In genomic region chr11:67023957-67024353, GRCh38 we compare ENCODE assay signal across 11 cellular contexts. TPM values are rescaled to one million over a fixed set of nuclear protein-coding genes. Genes with fewer than 3 reads are reported as not detected.
DNase-seq lines count a peak whose midpoint lies in the region; ATAC-seq, FAIRE-seq and TF ChIP-seq lines count a peak whose summit lies in the region.
"Had no signal": no experiment of that assay in that cellular context is flagged by ENCODE, and none has a peak within 500 bp of the region (broad histone marks: within the 10 kb centered on the region; RNA-seq: fewer than 3 reads in every experiment).

No MANE protein-coding gene starts in this region.

- H3K4me2 ChIP-seq in HepG2 (ENCODE audit: low read depth, low read length): peak overlapping the region; percentile 67

- 0 out of 2 replicates have a peak, but pooled peaks cover 4% of the 10 kb centered on the region for H4K20me1 ChIP-seq in HepG2 (ENCODE audit: insufficient read depth, low read length)

- TF ChIP-seq EP300 in HepG2 (IDR thresholded peaks at IDR 0.05; ENCODE audit: low read depth in 2 of 2, low read length in 2 of 2): no peak
- TF ChIP-seq EP300 in HepG2 (CRISPR knock-in tag; IDR thresholded peaks at IDR 0.05; ENCODE audit: borderline replicate concordance): no peak
- TF ChIP-seq EP300 in suprapubic skin (IDR thresholded peaks at IDR 0.05): no peak

- H3K4me1 Mint-ChIP-seq in activated CD4-positive, alpha-beta T cell treated with anti-CD3 and anti-CD28 coated beads, Interleukin-2, amount 10 ng/mL, durations not matched to agents 24 days and 14 days: peaks cover 14% of the 10 kb centered on the region
- H3K4me1 Mint-ChIP-seq in CD14-positive monocyte: peaks cover 6% of the 10 kb centered on the region

- H3K9me3 Mint-ChIP-seq in activated CD4-positive, alpha-beta T cell treated with anti-CD3 and anti-CD28 coated beads, Interleukin-2, amount 10 ng/mL, durations not matched to agents 24 days and 14 days: no peaks in the 10 kb centered on the region
- peaks cover 0 to 22% (median 11%) of the 10 kb centered on the region in 7 donors for H3K9me3 Mint-ChIP-seq in CD14-positive monocyte

- intact Hi-C loops in activated CD4-positive, alpha-beta T cell treated with anti-CD3 and anti-CD28 coated beads, Interleukin-2, amount 10 ng/mL, durations not matched to agents 24 days and 14 days (cut with micrococcal nuclease): loop anchor here (5.0 kb wide), 1 partner anchor 67 kb away; the partner anchor contains the start of gene PC
- intact Hi-C loops in ascending aorta (cut with DNase I): loop anchor here (2.0 kb wide), 1 partner anchor 65 kb away; the partner anchor contains the start of gene PC
- intact Hi-C loops in HepG2 (cut with micrococcal nuclease; ENCODE audit: unreplicated experiment): no loop called here
- intact Hi-C loops in CD14-positive monocyte (cut with micrococcal nuclease): no loop called here
- intact Hi-C loops in body of pancreas (cut with DNase I): no loop called here

- WGBS in HepG2 (ENCODE audit: low lambda C conversion rate): 33% methylated on average over 2 of the region's 6 CpGs
- 40% methylated on average over 2 of the region's 6 CpGs for WGBS in suprapubic skin
- 46 to 86% methylated on average over 1 to 6 of the region's 6 CpGs for WGBS in body of pancreas, 2 donors

- H3K9ac ChIP-seq in HepG2 (ENCODE audit: insufficient read depth, low read depth, low read length): no peak overlapping the region

- H3K36me3 ChIP-seq in ascending aorta: no peaks in the 10 kb centered on the region
- H3K36me3 ChIP-seq in HepG2 (replicated peaks in 1 of 2; ENCODE audit: control insufficient read depth in 1 of 2, insufficient read depth in 2 of 2, low read length in 2 of 2): no peaks in the 10 kb centered on the region
- H3K36me3 ChIP-seq in suprapubic skin: no peaks in the 10 kb centered on the region
- H3K36me3 ChIP-seq in body of pancreas (replicated peaks in 1 of 2; ENCODE audit: insufficient read depth in 1 of 2, low read depth in 2 of 2): no peaks in the 10 kb centered on the region

- no peak for FAIRE-seq in HepG2 (lab: Jason Lieb, UNC)
- FAIRE-seq: endometrium had no signal

- peak overlapping the region; percentile 53 to 75 for H3K4me3 ChIP-seq in ascending aorta
- peak overlapping the region in 1 of 3 experiments; percentile 67; a peak in 1 of 6 replicates for H3K4me3 ChIP-seq in HepG2 (replicated peaks in 1 of 3; ENCODE audit: insufficient read depth in 1 of 3, low read depth in 2 of 3, low read length in 3 of 3)
- H3K4me3 ChIP-seq in suprapubic skin: peak overlapping the region; percentile 54
- no peak overlapping the region for H3K4me3 ChIP-seq in body of pancreas

- H3K27ac ChIP-seq in ascending aorta (peak overlapping the region in 1 of 2 donors; percentile 22), HepG2 (ENCODE audit: extremely low read length, insufficient read depth, low read length) (no peak overlapping the region), suprapubic skin (no peak overlapping the region), body of pancreas (no peak overlapping the region)

- no peak overlapping the region for H2AFZ ChIP-seq in HepG2 (ENCODE audit: low read length)

- TF ChIP-seq POLR2A in HepG2 (IDR thresholded peaks at IDR 0.05; ENCODE audit: insufficient read depth in 1 of 2, low read depth in 2 of 2, low read length in 2 of 2) (no peak), suprapubic skin (IDR thresholded peaks at IDR 0.05) (no peak), body of pancreas (IDR thresholded peaks at IDR 0.05) (no peak)

- H3K27me3 ChIP-seq in ascending aorta (no peaks in the 10 kb centered on the region), HepG2 (ENCODE audit: control insufficient read depth in 1 of 2, insufficient read depth in 2 of 2, low read length in 2 of 2) (peaks cover 12 to 44% of the 10 kb centered on the region in 2 experiments; a peak in 4 of 5 replicates), suprapubic skin (peaks cover 6% of the 10 kb centered on the region), body of pancreas (no peaks in the 10 kb centered on the region)

- ATAC-seq in HepG2 (no peak), body of pancreas (no peak)

- POLR2A ChIA-PET in HepG2 (lab: Yijun Ruan, JAX): no interaction called here

- H3K79me2 ChIP-seq in HepG2 (ENCODE audit: insufficient read depth, low read length): no peaks in the 10 kb centered on the region

- no TSS peak for BruUV-seq in HepG2 (replicated peaks; lab: Mats Ljungman, UMichigan)

- peak overlapping the region; percentile 53 for H3K4me3 Mint-ChIP-seq in activated CD4-positive, alpha-beta T cell treated with anti-CD3 and anti-CD28 coated beads, Interleukin-2, amount 10 ng/mL, durations not matched to agents 24 days and 14 days
- peak overlapping the region in 1 of 2 donors; percentile 94 for H3K4me3 Mint-ChIP-seq in CD14-positive monocyte

- TF ChIP-seq CTCF in ascending aorta (IDR thresholded peaks at IDR 0.05) (no peak), HepG2 (CRISPR knock-in tag; IDR thresholded peaks at IDR 0.05) (no peak), suprapubic skin (IDR thresholded peaks at IDR 0.05) (no peak), CD14-positive monocyte (IDR thresholded peaks at IDR 0.05) (no peak), body of pancreas (IDR thresholded peaks at IDR 0.05) (no peak)

- in situ Hi-C loops in HepG2 (cut with HindIII; ENCODE audit: extremely low pct_ligation_motif_present, low pct_unique_long_range_greater_than_20kb): no loop called here

- peaks cover 8 to 13% of the 10 kb centered on the region in 2 donors for H3K4me1 ChIP-seq in ascending aorta
- H3K4me1 ChIP-seq in HepG2 (ENCODE audit: insufficient read depth, low read length): peaks cover 18% of the 10 kb centered on the region
- H3K4me1 ChIP-seq in suprapubic skin: peaks cover 35% of the 10 kb centered on the region
- peaks cover 18% of the 10 kb centered on the region for H3K4me1 ChIP-seq in body of pancreas

- H3K27me3 Mint-ChIP-seq in activated CD4-positive, alpha-beta T cell treated with anti-CD3 and anti-CD28 coated beads, Interleukin-2, amount 10 ng/mL, durations not matched to agents 24 days and 14 days: peaks cover 64% of the 10 kb centered on the region
- peaks cover 77 to 83% (median 81%) of the 10 kb centered on the region in 3 donors for H3K27me3 Mint-ChIP-seq in CD14-positive monocyte (ENCODE audit: low read depth in 3 of 3)

- no peaks in the 10 kb centered on the region for H3K9me3 ChIP-seq in ascending aorta
- H3K9me3 ChIP-seq in HepG2 (ENCODE audit: low read length): no peaks in the 10 kb centered on the region
- no peaks in the 10 kb centered on the region for H3K9me3 ChIP-seq in suprapubic skin
- H3K9me3 ChIP-seq in body of pancreas: no peaks in the 10 kb centered on the region

- H3K27ac Mint-ChIP-seq in activated CD4-positive, alpha-beta T cell treated with anti-CD3 and anti-CD28 coated beads, Interleukin-2, amount 10 ng/mL, durations not matched to agents 24 days and 14 days: no peak overlapping the region
- no peak overlapping the region for H3K27ac Mint-ChIP-seq in CD14-positive monocyte

- TF ChIP-seq RAD21 in HepG2 (CRISPR knock-in tag; IDR thresholded peaks at IDR 0.05): no peak

- H3K36me3 Mint-ChIP-seq in activated CD4-positive, alpha-beta T cell treated with anti-CD3 and anti-CD28 coated beads, Interleukin-2, amount 10 ng/mL, durations not matched to agents 24 days and 14 days (ENCODE audit: low read depth): no peaks in the 10 kb centered on the region
- H3K36me3 Mint-ChIP-seq in CD14-positive monocyte: peaks cover 4% of the 10 kb centered on the region in 2 donors

- CTCF ChIA-PET in HepG2 (lab: Yijun Ruan, JAX; ENCODE audit: low intra/inter-chr PET ratio, low total read pairs): no interaction called here

- no peak for DNase-seq in activated CD4-positive, alpha-beta T cell treated with anti-CD3 and anti-CD28 coated beads, Interleukin-2, amount 10 ng/mL, durations not matched to agents 24 days and 14 days
- no peak for DNase-seq in activated CD4-positive, alpha-beta T cell treated with anti-CD3 and anti-CD28 coated beads for 48 hours
- no peak for DNase-seq in ascending aorta (ENCODE audit: low spot score in 2 of 2)
- DNase-seq in HepG2 (ENCODE audit: low spot score): no peak
- no peak for DNase-seq in suprapubic skin (ENCODE audit: low spot score in 2 of 2)
- no peak for DNase-seq in CD14-positive monocyte (ENCODE audit: low spot score)
- DNase-seq in body of pancreas: no peak
- DNase-seq in putamen (ENCODE audit: low spot score): no peak
- DNase-seq: ACHN, right cardiac atrium had no signal

RNA-seq across cellular contexts. Expression of gene SYT12, which starts 1.0 kb away (rescaled TPM):
- total RNA-seq in activated CD4-positive, alpha-beta T cell treated with anti-CD3 and anti-CD28 coated beads, Interleukin-2, amount 10 ng/mL, durations not matched to agents 24 days and 14 days: not detected in 2 replicates
- 6.3 TPM for total RNA-seq in ascending aorta
- total RNA-seq in HepG2 (2016; rRNA removed; fragmentation: Illumina TruSeq; extraction: Trizol): 0.02 TPM in 1 of 2 replicates, not detected in the other
- total RNA-seq in HepG2 (2016; cell fraction: cytosol; rRNA removed; fragmentation: Illumina TruSeq; extraction: Trizol; ENCODE audit: low read depth): under 0.01 and 0.09 TPM in 2 replicates
- total RNA-seq in HepG2 (2016; cell fraction: insoluble cytoplasmic fraction; rRNA removed; fragmentation: Illumina TruSeq; extraction: Trizol): not detected in 2 replicates
- 0.03 TPM in 1 of 2 replicates, not detected in the other for total RNA-seq in HepG2 (2016; cell fraction: membrane; rRNA removed; fragmentation: Illumina TruSeq; extraction: Trizol)
- not detected in 2 replicates for total RNA-seq in HepG2 (2016; cell fraction: nucleus; rRNA removed; fragmentation: Illumina TruSeq; extraction: Trizol)
- polyA plus RNA-seq in HepG2 (2011; rRNA removed): 0.01 and 0.07 TPM in 2 replicates
- polyA plus RNA-seq in HepG2 (2011; cell fraction: cytosol; rRNA removed): 0.03 TPM in 2 replicates
- polyA plus RNA-seq in HepG2 (2011; cell fraction: nucleus; rRNA removed): 0.05 and 0.10 TPM in 2 replicates
- 0.04 TPM in 2 replicates for polyA plus RNA-seq in HepG2 (2012)
- polyA plus RNA-seq in HepG2 (2016; cell fraction: cytosol; fragmentation: Illumina TruSeq; extraction: Trizol; ENCODE audit: low read depth): not detected in 2 replicates
- not detected in 2 replicates for polyA plus RNA-seq in HepG2 (2016; cell fraction: insoluble cytoplasmic fraction; fragmentation: Illumina TruSeq; extraction: Trizol; ENCODE audit: low read depth)
- not detected in 2 replicates for polyA plus RNA-seq in HepG2 (2016; cell fraction: membrane; fragmentation: Illumina TruSeq; extraction: Trizol; ENCODE audit: low read depth)
- polyA plus RNA-seq in HepG2 (2016; cell fraction: nucleus; fragmentation: Illumina TruSeq; extraction: Trizol; ENCODE audit: insufficient read depth, low read depth): not detected in 2 replicates
- 0.02 and 20.9 TPM in 2 replicates for polyA minus RNA-seq in HepG2 (2011; rRNA and poly(A)+ RNA removed; ENCODE audit: low replicate concordance)
- 0.09 TPM in 1 of 2 replicates, not detected in the other for polyA minus RNA-seq in HepG2 (2011; cell fraction: cytosol; rRNA and poly(A)+ RNA removed)
- polyA minus RNA-seq in HepG2 (2011; cell fraction: nucleus; rRNA and poly(A)+ RNA removed): 0.26 TPM in 1 of 2 replicates, not detected in the other
- 1 to 10 TPM in 1 of 4 donors, under 1 TPM in 3; 0.38 to 1.1 (median 0.53) TPM for total RNA-seq in suprapubic skin
- polyA plus RNA-seq in CD14-positive monocyte: not detected
- under 1 TPM in 1 of 2 donors, not detected in 1; 0.78 TPM for total RNA-seq in body of pancreas

RNA-seq across cellular contexts. Expression of gene RHOD, which starts 32.7 kb away (rescaled TPM):
- 0.35 TPM in 1 of 2 replicates, not detected in the other for total RNA-seq in activated CD4-positive, alpha-beta T cell treated with anti-CD3 and anti-CD28 coated beads, Interleukin-2, amount 10 ng/mL, durations not matched to agents 24 days and 14 days
- total RNA-seq in ascending aorta (82.6 TPM), HepG2 (2016; rRNA removed; fragmentation: Illumina TruSeq; extraction: Trizol) (0.27 and 0.29 TPM in 2 replicates), suprapubic skin (10 to 100 TPM; 25.1 to 95.5 (median 65.9) TPM), body of pancreas (10 to 100 TPM; 19.1 to 33.5 TPM)
- total RNA-seq in HepG2 (2016; cell fraction: cytosol; rRNA removed; fragmentation: Illumina TruSeq; extraction: Trizol; ENCODE audit: low read depth): 0.88 and 0.91 TPM in 2 replicates
- 0.32 and 0.33 TPM in 2 replicates for total RNA-seq in HepG2 (2016; cell fraction: insoluble cytoplasmic fraction; rRNA removed; fragmentation: Illumina TruSeq; extraction: Trizol)
- 0.76 and 0.93 TPM in 2 replicates for total RNA-seq in HepG2 (2016; cell fraction: membrane; rRNA removed; fragmentation: Illumina TruSeq; extraction: Trizol)
- total RNA-seq in HepG2 (2016; cell fraction: nucleus; rRNA removed; fragmentation: Illumina TruSeq; extraction: Trizol): 0.34 TPM in 1 of 2 replicates, not detected in the other
- polyA plus RNA-seq in HepG2 (2011; rRNA removed) (0.98 and 1.7 TPM in 2 replicates), CD14-positive monocyte (not detected)
- 2.1 and 3.1 TPM in 2 replicates for polyA plus RNA-seq in HepG2 (2011; cell fraction: cytosol; rRNA removed)
- 0.66 and 1.1 TPM in 2 replicates for polyA plus RNA-seq in HepG2 (2011; cell fraction: nucleus; rRNA removed)
- polyA plus RNA-seq in HepG2 (2012): 0.47 and 1.2 TPM in 2 replicates
- polyA plus RNA-seq in HepG2 (2016; cell fraction: cytosol; fragmentation: Illumina TruSeq; extraction: Trizol; ENCODE audit: low read depth): 1.6 and 1.9 TPM in 2 replicates
- polyA plus RNA-seq in HepG2 (2016; cell fraction: insoluble cytoplasmic fraction; fragmentation: Illumina TruSeq; extraction: Trizol; ENCODE audit: low read depth): 0.78 and 0.84 TPM in 2 replicates
- 1.1 and 1.4 TPM in 2 replicates for polyA plus RNA-seq in HepG2 (2016; cell fraction: membrane; fragmentation: Illumina TruSeq; extraction: Trizol; ENCODE audit: low read depth)
- 0.71 TPM in 1 of 2 replicates, not detected in the other for polyA plus RNA-seq in HepG2 (2016; cell fraction: nucleus; fragmentation: Illumina TruSeq; extraction: Trizol; ENCODE audit: insufficient read depth, low read depth)
- 2.0 and 37.6 TPM in 2 replicates for polyA minus RNA-seq in HepG2 (2011; rRNA and poly(A)+ RNA removed; ENCODE audit: low replicate concordance)
- 1.7 and 2.0 TPM in 2 replicates for polyA minus RNA-seq in HepG2 (2011; cell fraction: cytosol; rRNA and poly(A)+ RNA removed)
- polyA minus RNA-seq in HepG2 (2011; cell fraction: nucleus; rRNA and poly(A)+ RNA removed): 0.90 TPM in 1 of 2 replicates, not detected in the other

RNA-seq across cellular contexts. Expression of gene C11orf86, which starts 48.9 kb away (rescaled TPM):
- not detected in 2 replicates for total RNA-seq in activated CD4-positive, alpha-beta T cell treated with anti-CD3 and anti-CD28 coated beads, Interleukin-2, amount 10 ng/mL, durations not matched to agents 24 days and 14 days
- total RNA-seq in ascending aorta: not detected
- total RNA-seq in HepG2 (2016; rRNA removed; fragmentation: Illumina TruSeq; extraction: Trizol): 0.11 and 0.17 TPM in 2 replicates
- total RNA-seq in HepG2 (2016; cell fraction: cytosol; rRNA removed; fragmentation: Illumina TruSeq; extraction: Trizol; ENCODE audit: low read depth): not detected in 2 replicates
- total RNA-seq in HepG2 (2016; cell fraction: insoluble cytoplasmic fraction; rRNA removed; fragmentation: Illumina TruSeq; extraction: Trizol): 0.09 TPM in 1 of 2 replicates, not detected in the other
- total RNA-seq in HepG2 (2016; cell fraction: membrane; rRNA removed; fragmentation: Illumina TruSeq; extraction: Trizol): 0.19 TPM in 1 of 2 replicates, not detected in the other
- not detected in 2 replicates for total RNA-seq in HepG2 (2016; cell fraction: nucleus; rRNA removed; fragmentation: Illumina TruSeq; extraction: Trizol)
- polyA plus RNA-seq in HepG2 (2011; rRNA removed): 0.10 and 0.18 TPM in 2 replicates
- polyA plus RNA-seq in HepG2 (2011; cell fraction: cytosol; rRNA removed): 0.11 and 0.18 TPM in 2 replicates
- polyA plus RNA-seq in HepG2 (2011; cell fraction: nucleus; rRNA removed): 0.16 TPM in 1 of 2 replicates, not detected in the other
- 0.13 and 0.16 TPM in 2 replicates for polyA plus RNA-seq in HepG2 (2012)
- 0.11 TPM in 1 of 2 replicates, not detected in the other for polyA plus RNA-seq in HepG2 (2016; cell fraction: cytosol; fragmentation: Illumina TruSeq; extraction: Trizol; ENCODE audit: low read depth)
- polyA plus RNA-seq in HepG2 (2016; cell fraction: insoluble cytoplasmic fraction; fragmentation: Illumina TruSeq; extraction: Trizol; ENCODE audit: low read depth): not detected in 2 replicates
- polyA plus RNA-seq in HepG2 (2016; cell fraction: membrane; fragmentation: Illumina TruSeq; extraction: Trizol; ENCODE audit: low read depth): 0.21 TPM in 1 of 2 replicates, not detected in the other
- not detected in 2 replicates for polyA plus RNA-seq in HepG2 (2016; cell fraction: nucleus; fragmentation: Illumina TruSeq; extraction: Trizol; ENCODE audit: insufficient read depth, low read depth)
- 15.6 TPM in 1 of 2 replicates, not detected in the other for polyA minus RNA-seq in HepG2 (2011; rRNA and poly(A)+ RNA removed; ENCODE audit: low replicate concordance)
- not detected in 2 replicates for polyA minus RNA-seq in HepG2 (2011; cell fraction: cytosol; rRNA and poly(A)+ RNA removed)
- polyA minus RNA-seq in HepG2 (2011; cell fraction: nucleus; rRNA and poly(A)+ RNA removed): 0.52 TPM in 1 of 2 replicates, not detected in the other
- total RNA-seq in suprapubic skin: not detected
- polyA plus RNA-seq in CD14-positive monocyte: not detected
- not detected for total RNA-seq in body of pancreas
- total RNA-seq: right cardiac atrium had no signal
- polyA plus RNA-seq: right cardiac atrium had no signal

Comparison
In these comparisons a context has a peak if more than half of its experiments do, and no peak if none do; other contexts are left out.
1. H3K4me3 ChIP-seq: peak in ascending aorta (2 of 2) and suprapubic skin (single experiment); none in body of pancreas (0 of 2).
2. RNA of gene RHOD, which starts 32.7 kb away (total RNA-seq): 82.6 TPM in ascending aorta (single experiment), 25.1 to 95.5 TPM in suprapubic skin and 19.1 to 33.5 TPM in body of pancreas; 0.35 TPM in activated CD4-positive, alpha-beta T cell treated with anti-CD3 and anti-CD28 coated beads, Interleukin-2, amount 10 ng/mL, durations not matched to agents 24 days and 14 days and 0.27 to 0.93 TPM in HepG2; every median in the first group is over 10 times any median in the second.
3. intact Hi-C loops: an anchor here in activated CD4-positive, alpha-beta T cell treated with anti-CD3 and anti-CD28 coated beads, Interleukin-2, amount 10 ng/mL, durations not matched to agents 24 days and 14 days (5.0 kb wide) and ascending aorta (2.0 kb wide); none called in HepG2, CD14-positive monocyte and body of pancreas.